Comparison of ENCODE assay signal across 34 cellular contexts in genomic region chr2:176734868-176735267, GRCh38.
"Had no signal": no experiment of that assay in that cellular context is flagged by ENCODE, and none has a peak within 500 bp of the region (broad histone marks: within the 10 kb centered on the region; RNA-seq: fewer than 3 reads in every experiment).

No MANE protein-coding gene starts in this region.

- H3K9me3 ChIP-seq: adrenal gland, body of pancreas, breast epithelium had no signal

- H3K27ac ChIP-seq: adrenal gland, body of pancreas, brain microvascular endothelial cell, breast epithelium, coronary artery, VCaP had no signal

- H3K4me3 ChIP-seq: adrenal gland, body of pancreas, breast epithelium, coronary artery had no signal

- H3K4me1 ChIP-seq: breast epithelium had no signal

- H3K27me3 ChIP-seq: adrenal gland, body of pancreas, brain microvascular endothelial cell, breast epithelium had no signal

- FAIRE-seq: astrocyte, colon, TTC549 had no signal

- H3K36me3 ChIP-seq: adrenal gland, brain microvascular endothelial cell, breast epithelium had no signal

- DNase-seq: activated B cell treated with CpG ODN at 0.5 μM for 24 hours; activated CD4-positive, alpha-beta memory T cell treated with anti-CD3 and anti-CD28 coated beads for 36 hours; activated CD4-positive, alpha-beta T cell treated with anti-CD3 and anti-CD28 coated beads for 4 hours; activated CD4-positive, alpha-beta T cell treated with anti-CD3 and anti-CD28 coated beads, Interleukin-2, amount 10 ng/mL, durations not matched to agents 24 days and 14 days; activated CD4-positive, alpha-beta T cell treated with anti-CD3 and anti-CD28 coated beads, Interleukin-2, amount 50 U/mL, for 1 hour; activated CD4-positive, alpha-beta T cell treated with anti-CD3 and anti-CD28 coated beads, Interleukin-2, amount 50 U/mL, for 4 hours; activated CD4-positive, CD25-positive, alpha-beta regulatory T cell treated with anti-CD3 and anti-CD28 coated beads, Interleukin-2, amount 50 U/mL, for 72 hours; activated CD8-positive, alpha-beta memory T cell treated with anti-CD3 and anti-CD28 coated beads, Interleukin-2, amount 50 U/mL, for 4 hours; activated CD8-positive, alpha-beta T cell treated with anti-CD3 and anti-CD28 coated beads for 36 hours; activated effector memory CD4-positive, alpha-beta T cell treated with anti-CD3 and anti-CD28 coated beads, Interleukin-2, amount 50 U/mL, for 16 hours; activated gamma-delta T cell treated with Interleukin-2 at 50 U/mL for 16 hours; activated naive CD4-positive, alpha-beta T cell; activated naive CD4-positive, alpha-beta T cell treated with anti-CD3 and anti-CD28 coated beads for 36 hours; activated naive CD4-positive, alpha-beta T cell treated with anti-CD3 and anti-CD28 coated beads, Interleukin-2, amount 50 U/mL, for 16 hours; activated naive CD8-positive, alpha-beta T cell treated with anti-CD3 and anti-CD28 coated beads for 36 hours; activated T-cell treated with anti-CD3 and anti-CD28 coated beads for 4 hours; activated T-cell treated with anti-CD3 and anti-CD28 coated beads, Interleukin-2, amount 50 U/mL, for 1 hour; activated T-cell treated with anti-CD3 and anti-CD28 coated beads, Interleukin-2, amount 50 U/mL, for 4 hours; activated T-cell treated with anti-CD3 and anti-CD28 coated beads, Interleukin-2, amount 50 U/mL, for 72 hours; adrenal gland; amniotic stem cell; aorta; body of pancreas; brain microvascular endothelial cell; central memory CD4-positive, alpha-beta T cell; T-helper 9 cell had no signal

- ATAC-seq: activated CD8-positive, alpha-beta T cell treated with anti-CD3 and anti-CD28 coated beads for 36 hours; activated naive CD4-positive, alpha-beta T cell treated with anti-CD3 and anti-CD28 coated beads, Interleukin-2, amount 50 U/mL, for 72 hours; activated T-cell treated with anti-CD3 and anti-CD28 coated beads, Interleukin-2, amount 50 U/mL, for 4 hours; activated T-cell treated with anti-CD3 and anti-CD28 coated beads, Interleukin-2, amount 50 U/mL, for 72 hours; activated T-helper 17 cell treated with anti-CD3 and anti-CD28 coated beads, Interleukin-2, amount 50 U/mL, for 72 hours; body of pancreas had no signal
